18 cellular contexts compared by ENCODE assay signal in the genomic region with DNA sequence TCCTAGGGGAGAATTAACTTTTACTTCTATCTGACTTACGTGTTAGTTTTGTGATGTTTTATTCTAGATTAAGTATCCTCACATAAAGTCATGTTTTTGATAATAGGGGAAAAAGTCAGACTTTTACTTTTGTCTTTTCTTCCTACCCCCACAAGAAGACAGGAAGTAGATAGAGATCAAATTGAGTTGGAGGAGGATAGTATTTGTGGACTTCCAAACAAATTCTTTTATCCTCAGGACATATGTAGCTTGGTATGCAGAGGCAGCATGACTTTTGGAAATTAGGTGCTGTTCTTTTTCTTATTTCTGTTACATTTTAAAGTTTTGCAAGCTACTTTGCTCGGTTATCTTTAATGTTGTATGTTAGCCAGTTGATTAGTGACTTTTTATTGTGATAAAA.
DNase-seq lines count a peak whose midpoint lies in the region; ATAC-seq, FAIRE-seq and TF ChIP-seq lines count a peak whose summit lies in the region.
"Had no signal": no experiment of that assay in that cellular context is flagged by ENCODE, and none has a peak within 500 bp of the region (broad histone marks: within the 10 kb centered on the region; RNA-seq: fewer than 3 reads in every experiment).

No MANE protein-coding gene starts in this region.

- peak overlapping the region in 6 of 10 donors; percentile 11 to 67 (median 47) for H3K4me3 Mint-ChIP-seq in naive thymus-derived CD4-positive, alpha-beta T cell
- H3K4me3 Mint-ChIP-seq: H9 had no signal

- H3K9me3 Mint-ChIP-seq in naive thymus-derived CD4-positive, alpha-beta T cell: peaks cover 0 to 29% (median 2%) of the 10 kb centered on the region in 11 donors

- DNase-seq in EL (peak; percentile 20), K562 (ENCODE audit: extremely low read depth in 1 of 4, low spot score in 3 of 4) (no peak), A673 (ENCODE audit: low spot score) (no peak), Karpas-422 (no peak)
- no peak for DNase-seq in naive thymus-derived CD4-positive, alpha-beta T cell
- no peak for DNase-seq in activated T-cell treated with anti-CD3 and anti-CD28 coated beads, Interleukin-2, amount 50 U/mL, for 1 hour
- DNase-seq: C1 segment of cervical spinal cord, H9, KG1, NCI-H1048, NCI-H1694, NCI-H2227 treated with DMSO at 0.1 percent for 48 hours, NCI-H524 treated with DMSO at 0.1 percent for 48 hours had no signal

- H3K9me1 ChIP-seq in K562 (ENCODE audit: control insufficient read depth, insufficient read depth, low read length): no peaks in the 10 kb centered on the region

- H3K27me3 ChIP-seq in Loucy (ENCODE audit: insufficient read depth, low read length, poor library complexity, severe bottlenecking): no peaks in the 10 kb centered on the region
- no peaks in the 10 kb centered on the region for H3K27me3 ChIP-seq in K562 (ENCODE audit: control insufficient read depth in 2 of 2, insufficient read depth in 2 of 2, low read length in 2 of 2)
- H3K27me3 ChIP-seq in naive thymus-derived CD4-positive, alpha-beta T cell (ENCODE audit: control insufficient read depth in 2 of 2, insufficient read depth in 2 of 2, low read length in 2 of 2): no peaks in the 10 kb centered on the region
- no peaks in the 10 kb centered on the region for H3K27me3 ChIP-seq in A673 (replicated peaks; ENCODE audit: insufficient read depth, low read depth, low read length, poor library complexity)
- no peaks in the 10 kb centered on the region for H3K27me3 ChIP-seq in Karpas-422 (ENCODE audit: low read length)

- H3K9me2 ChIP-seq in Loucy (replicated peaks; ENCODE audit: low read depth, low read length) (no peaks in the 10 kb centered on the region), Karpas-422 (replicated peaks; ENCODE audit: insufficient read depth, low read length) (no peaks in the 10 kb centered on the region)

- FAIRE-seq in K562 (lab: Jason Lieb, UNC): no peak
- FAIRE-seq: A204.1 had no signal

- BruUV-seq in K562 (replicated peaks; lab: Mats Ljungman, UMichigan): no TSS peak
- BruUV-seq in A673 (replicated peaks; lab: Mats Ljungman, UMichigan): no TSS peak

- POLR2A ChIA-PET in K562 (lab: Yijun Ruan, JAX): interaction anchor here (0.6 to 2.3 kb wide), 2 partner anchors 10 to 17 kb away, joined by 4 to 8 read pairs; no protein-coding TSS in a partner anchor
- POLR2A ChIA-PET in naive thymus-derived CD4-positive, alpha-beta T cell (lab: Charles Lee): interaction anchor here (0.6 kb wide), 1 partner anchor 183 kb away, joined by 3 read pairs; no protein-coding TSS in a partner anchor
- POLR2A ChIA-PET in A673 (lab: Charles Lee; ENCODE audit: low non-redundant PET): no interaction called here

- in situ Hi-C loops in K562 (cut with MboI): no loop called here

- H3K4me1 Mint-ChIP-seq in naive thymus-derived CD4-positive, alpha-beta T cell: peaks cover 16 to 80% (median 71%) of the 10 kb centered on the region in 7 donors

- H3K36me3 Mint-ChIP-seq in naive thymus-derived CD4-positive, alpha-beta T cell: peaks cover 3 to 25% (median 19%) of the 10 kb centered on the region in 5 donors

- H3F3A ChIP-seq in Loucy (ENCODE audit: low read depth): no peaks in the 10 kb centered on the region

- no peak for TF ChIP-seq CTCF in Loucy (conservative IDR thresholded peaks at IDR 0.05; ENCODE audit: low read length)
- no peak for TF ChIP-seq CTCF in K562 (IDR thresholded peaks at IDR 0.05 in 2 of 3, conservative IDR thresholded peaks at IDR 0.05 in 1 of 3; ENCODE audit: insufficient read depth in 2 of 3, low read depth in 1 of 3, low read length in 3 of 3)
- TF ChIP-seq CTCF in A673 (conservative IDR thresholded peaks at IDR 0.05; ENCODE audit: low read depth, low read length): no peak

- ATAC-seq in K562 (no peak), HG03469 (IDR thresholded peaks at IDR 0.05; ENCODE audit: unreplicated experiment) (no peak)
- no peak for ATAC-seq in naive thymus-derived CD4-positive, alpha-beta T cell
- ATAC-seq: Panc1, Right ventricle myocardium inferior had no signal

- H3K27ac ChIP-seq in K562 (ENCODE audit: extremely low read depth, low read depth, low read length) (no peak overlapping the region), A673 (ENCODE audit: low read depth, low read length, poor library complexity, severe bottlenecking) (no peak overlapping the region), Karpas-422 (ENCODE audit: low read length) (no peak overlapping the region)
- no peak overlapping the region for H3K27ac ChIP-seq in naive thymus-derived CD4-positive, alpha-beta T cell (ENCODE audit: low read depth, low read length)

- TF ChIP-seq RAD21 in K562 (CRISPR knock-in tag; conservative IDR thresholded peaks at IDR 0.05 in 1 of 2, IDR thresholded peaks at IDR 0.05 in 1 of 2): no peak

- H3K4me3 ChIP-seq in Loucy (ENCODE audit: low read length, poor library complexity, severe bottlenecking): no peak overlapping the region
- no peak overlapping the region for H3K4me3 ChIP-seq in K562
- H3K4me3 ChIP-seq in naive thymus-derived CD4-positive, alpha-beta T cell (ENCODE audit: low read length): no peak overlapping the region
- no peak overlapping the region for H3K4me3 ChIP-seq in A673 (ENCODE audit: low read depth, low read length, poor library complexity, severe bottlenecking)
- H3K4me3 ChIP-seq in Karpas-422 (ENCODE audit: low read length): no peak overlapping the region

- 24% methylated on average over 2 of the region's 2 CpGs for WGBS in K562 (ENCODE audit: insufficient coverage, low coverage, missing lambda C conversion rate)

- H3K36me3 ChIP-seq in Loucy (ENCODE audit: insufficient read depth, low read length): no peaks in the 10 kb centered on the region
- H3K36me3 ChIP-seq in K562 (ENCODE audit: control insufficient read depth, insufficient read depth, low read length): no peaks in the 10 kb centered on the region
- H3K36me3 ChIP-seq in naive thymus-derived CD4-positive, alpha-beta T cell (ENCODE audit: control insufficient read depth in 2 of 3, insufficient read depth in 3 of 3, low read length in 3 of 3): no peaks in the 10 kb centered on the region
- no peaks in the 10 kb centered on the region for H3K36me3 ChIP-seq in A673 (ENCODE audit: insufficient read depth, low read length, poor library complexity, severe bottlenecking)
- no peaks in the 10 kb centered on the region for H3K36me3 ChIP-seq in Karpas-422 (ENCODE audit: insufficient read depth, low read length)

- H2AFZ ChIP-seq in Loucy (ENCODE audit: low read length): no peak overlapping the region
- no peak overlapping the region for H2AFZ ChIP-seq in K562 (ENCODE audit: low read depth, low read length)
- H2AFZ ChIP-seq in Karpas-422 (ENCODE audit: low read length): no peak overlapping the region

- no peak overlapping the region for H3K9ac ChIP-seq in Loucy (ENCODE audit: low read depth, low read length, poor library complexity, severe bottlenecking)
- H3K9ac ChIP-seq in K562 (ENCODE audit: insufficient read depth in 1 of 2, low read depth in 2 of 2, low read length in 2 of 2): no peak overlapping the region
- no peak overlapping the region for H3K9ac ChIP-seq in Karpas-422 (ENCODE audit: low read length)

- H3K9me3 ChIP-seq in Loucy (ENCODE audit: insufficient read depth, low read depth, low read length): no peaks in the 10 kb centered on the region
- 0 out of 2 replicates have a peak, but pooled peaks cover 2% of the 10 kb centered on the region for H3K9me3 ChIP-seq in K562 (replicated peaks; ENCODE audit: control insufficient read depth, insufficient read depth, low read depth, low read length)
- H3K9me3 ChIP-seq in naive thymus-derived CD4-positive, alpha-beta T cell (ENCODE audit: control insufficient read depth in 2 of 3, low read length in 3 of 3): no peaks in the 10 kb centered on the region
- no peaks in the 10 kb centered on the region for H3K9me3 ChIP-seq in A673 (ENCODE audit: low read depth, low read length, poor library complexity, severe bottlenecking)
- H3K9me3 ChIP-seq in Karpas-422 (ENCODE audit: low read length): no peaks in the 10 kb centered on the region

- peaks cover 35% of the 10 kb centered on the region for H4K20me1 ChIP-seq in Loucy (ENCODE audit: insufficient read depth, low read length, poor library complexity, severe bottlenecking)
- H4K20me1 ChIP-seq in K562 (replicated peaks; ENCODE audit: control insufficient read depth, insufficient read depth, low read length): no peaks in the 10 kb centered on the region
- peaks cover 28% of the 10 kb centered on the region for H4K20me1 ChIP-seq in Karpas-422 (ENCODE audit: insufficient read depth, low read depth, low read length)

- H3K27me3 Mint-ChIP-seq in naive thymus-derived CD4-positive, alpha-beta T cell: no peaks in the 10 kb centered on the region

- no peak for TF ChIP-seq EP300 in K562 (IDR thresholded peaks at IDR 0.05; ENCODE audit: low read length)

- intact Hi-C loops in K562 (cut with micrococcal nuclease) (no loop called here), A673 (cut with micrococcal nuclease; ENCODE audit: unreplicated experiment) (no loop called here)
- intact Hi-C loops in naive thymus-derived CD4-positive, alpha-beta T cell (cut with micrococcal nuclease): no loop called here

- TF ChIP-seq POLR2A in K562 (conservative IDR thresholded peaks at IDR 0.05): no peak

- H3K4me2 ChIP-seq in Loucy (ENCODE audit: low read depth, low read length, poor library complexity, severe bottlenecking) (peak overlapping the region; percentile 17), K562 (ENCODE audit: insufficient read depth, low read length) (no peak overlapping the region), Karpas-422 (ENCODE audit: low read depth, low read length, poor library complexity, severe bottlenecking) (no peak overlapping the region)

- H3K4me1 ChIP-seq in Loucy (ENCODE audit: insufficient read depth, low read length, poor library complexity, severe bottlenecking) (peaks cover 10% of the 10 kb centered on the region), K562 (replicated peaks in 1 of 2; ENCODE audit: control insufficient read depth in 2 of 2, insufficient read depth in 2 of 2, low read length in 2 of 2) (peaks cover 11 to 14% of the 10 kb centered on the region in 2 experiments), A673 (ENCODE audit: insufficient read depth, low read length, poor library complexity, severe bottlenecking) (peaks cover 21% of the 10 kb centered on the region), Karpas-422 (ENCODE audit: low read length) (no peaks in the 10 kb centered on the region)
- H3K4me1 ChIP-seq in naive thymus-derived CD4-positive, alpha-beta T cell (ENCODE audit: control insufficient read depth in 2 of 2, insufficient read depth in 2 of 2, low read length in 2 of 2): peaks cover 0 to 9% of the 10 kb centered on the region in 2 donors

- no peak overlapping the region for H3K27ac Mint-ChIP-seq in naive thymus-derived CD4-positive, alpha-beta T cell

- H3K79me2 ChIP-seq in Loucy (ENCODE audit: insufficient read depth, low read length) (peaks cover 83% of the 10 kb centered on the region), K562 (ENCODE audit: control insufficient read depth, insufficient read depth, low read length) (peaks cover 41% of the 10 kb centered on the region), Karpas-422 (ENCODE audit: low read length) (no peaks in the 10 kb centered on the region)

- CTCF ChIA-PET in K562 (lab: Yijun Ruan, JAX; ENCODE audit: low intra/inter-chr PET ratio): no interaction called here
- CTCF ChIA-PET in naive thymus-derived CD4-positive, alpha-beta T cell (lab: Charles Lee): interaction anchor here (0.6 kb wide), 1 partner anchor 1726 kb away, joined by 3 read pairs; no protein-coding TSS in a partner anchor
- CTCF ChIA-PET in A673 (lab: Charles Lee): no interaction called here
